ENCODE assay signal across 1 cellular context in the genomic region with DNA sequence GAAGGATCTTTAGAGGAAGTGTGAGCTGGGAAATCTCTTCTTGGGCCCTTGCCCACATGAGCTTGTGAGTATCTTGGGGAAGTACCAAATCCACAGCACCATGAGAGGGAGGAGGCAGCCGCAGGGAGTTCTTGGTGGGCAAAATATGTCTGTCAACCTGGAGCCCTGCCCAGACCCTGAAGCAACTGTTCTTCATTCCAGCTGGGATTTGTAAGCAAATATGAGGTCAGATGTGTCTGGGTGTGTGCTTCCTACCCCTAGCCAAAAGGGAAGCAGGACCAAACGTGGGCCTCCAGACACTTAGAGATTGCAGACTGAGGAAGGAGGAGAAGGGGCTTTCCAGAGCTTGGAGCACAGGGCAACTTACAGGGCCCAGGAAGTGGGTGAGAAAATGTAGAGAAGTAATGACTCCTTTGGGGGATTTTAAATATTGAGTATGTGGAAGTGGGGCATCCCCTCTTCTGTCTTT.
TF ChIP-seq lines count a peak whose summit lies in the region.

No MANE protein-coding gene starts in this region.

TF ChIP-seq in GM12878, 131 proteins besides CTCF, POLR2A, EP300 and RAD21:
- no peak for TF ChIP-seq BCL11A (IDR thresholded peaks at IDR 0.05; ENCODE audit: low read depth, low read length)
- TF ChIP-seq NBN (IDR thresholded peaks at IDR 0.05): 0 out of 2 replicates have a peak, but pooled peaks have one; percentile 11
- TF ChIP-seq NR2C1 (IDR thresholded peaks at IDR 0.05): no peak
- TF ChIP-seq MYC (IDR thresholded peaks at IDR 0.05; ENCODE audit: insufficient read depth, insufficient read length, insufficient replicate concordance, low read length, severe bottlenecking): no peak
- no peak for TF ChIP-seq TARDBP (IDR thresholded peaks at IDR 0.05; ENCODE audit: borderline replicate concordance)
- TF ChIP-seq, protein P1, sequence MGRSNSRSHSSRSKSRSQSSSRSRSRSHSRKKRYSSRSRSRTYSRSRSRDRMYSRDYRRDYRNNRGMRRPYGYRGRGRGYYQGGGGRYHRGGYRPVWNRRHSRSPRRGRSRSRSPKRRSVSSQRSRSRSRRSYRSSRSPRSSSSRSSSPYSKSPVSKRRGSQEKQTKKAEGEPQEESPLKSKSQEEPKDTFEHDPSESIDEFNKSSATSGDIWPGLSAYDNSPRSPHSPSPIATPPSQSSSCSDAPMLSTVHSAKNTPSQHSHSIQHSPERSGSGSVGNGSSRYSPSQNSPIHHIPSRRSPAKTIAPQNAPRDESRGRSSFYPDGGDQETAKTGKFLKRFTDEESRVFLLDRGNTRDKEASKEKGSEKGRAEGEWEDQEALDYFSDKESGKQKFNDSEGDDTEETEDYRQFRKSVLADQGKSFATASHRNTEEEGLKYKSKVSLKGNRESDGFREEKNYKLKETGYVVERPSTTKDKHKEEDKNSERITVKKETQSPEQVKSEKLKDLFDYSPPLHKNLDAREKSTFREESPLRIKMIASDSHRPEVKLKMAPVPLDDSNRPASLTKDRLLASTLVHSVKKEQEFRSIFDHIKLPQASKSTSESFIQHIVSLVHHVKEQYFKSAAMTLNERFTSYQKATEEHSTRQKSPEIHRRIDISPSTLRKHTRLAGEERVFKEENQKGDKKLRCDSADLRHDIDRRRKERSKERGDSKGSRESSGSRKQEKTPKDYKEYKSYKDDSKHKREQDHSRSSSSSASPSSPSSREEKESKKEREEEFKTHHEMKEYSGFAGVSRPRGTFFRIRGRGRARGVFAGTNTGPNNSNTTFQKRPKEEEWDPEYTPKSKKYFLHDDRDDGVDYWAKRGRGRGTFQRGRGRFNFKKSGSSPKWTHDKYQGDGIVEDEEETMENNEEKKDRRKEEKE (IDR thresholded peaks at IDR 0.05): no peak
- TF ChIP-seq DPF2 (IDR thresholded peaks at IDR 0.05): peak; percentile 27; the same call in 1 of the 2 replicates
- no peak for TF ChIP-seq EGR1 (IDR thresholded peaks at IDR 0.05; ENCODE audit: borderline replicate concordance in 1 of 2, low read depth in 2 of 2, low read length in 2 of 2)
- peak; percentile 77 for TF ChIP-seq IKZF1 (conservative IDR thresholded peaks at IDR 0.05)
- 0 out of 2 replicates have a peak, but pooled peaks have one; percentile 10 for TF ChIP-seq MTA2 (IDR thresholded peaks at IDR 0.05; ENCODE audit: low read depth)
- TF ChIP-seq, protein P2, sequence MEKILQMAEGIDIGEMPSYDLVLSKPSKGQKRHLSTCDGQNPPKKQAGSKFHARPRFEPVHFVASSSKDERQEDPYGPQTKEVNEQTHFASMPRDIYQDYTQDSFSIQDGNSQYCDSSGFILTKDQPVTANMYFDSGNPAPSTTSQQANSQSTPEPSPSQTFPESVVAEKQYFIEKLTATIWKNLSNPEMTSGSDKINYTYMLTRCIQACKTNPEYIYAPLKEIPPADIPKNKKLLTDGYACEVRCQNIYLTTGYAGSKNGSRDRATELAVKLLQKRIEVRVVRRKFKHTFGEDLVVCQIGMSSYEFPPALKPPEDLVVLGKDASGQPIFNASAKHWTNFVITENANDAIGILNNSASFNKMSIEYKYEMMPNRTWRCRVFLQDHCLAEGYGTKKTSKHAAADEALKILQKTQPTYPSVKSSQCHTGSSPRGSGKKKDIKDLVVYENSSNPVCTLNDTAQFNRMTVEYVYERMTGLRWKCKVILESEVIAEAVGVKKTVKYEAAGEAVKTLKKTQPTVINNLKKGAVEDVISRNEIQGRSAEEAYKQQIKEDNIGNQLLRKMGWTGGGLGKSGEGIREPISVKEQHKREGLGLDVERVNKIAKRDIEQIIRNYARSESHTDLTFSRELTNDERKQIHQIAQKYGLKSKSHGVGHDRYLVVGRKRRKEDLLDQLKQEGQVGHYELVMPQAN (conservative IDR thresholded peaks at IDR 0.05): no peak
- TF ChIP-seq, protein P3, sequence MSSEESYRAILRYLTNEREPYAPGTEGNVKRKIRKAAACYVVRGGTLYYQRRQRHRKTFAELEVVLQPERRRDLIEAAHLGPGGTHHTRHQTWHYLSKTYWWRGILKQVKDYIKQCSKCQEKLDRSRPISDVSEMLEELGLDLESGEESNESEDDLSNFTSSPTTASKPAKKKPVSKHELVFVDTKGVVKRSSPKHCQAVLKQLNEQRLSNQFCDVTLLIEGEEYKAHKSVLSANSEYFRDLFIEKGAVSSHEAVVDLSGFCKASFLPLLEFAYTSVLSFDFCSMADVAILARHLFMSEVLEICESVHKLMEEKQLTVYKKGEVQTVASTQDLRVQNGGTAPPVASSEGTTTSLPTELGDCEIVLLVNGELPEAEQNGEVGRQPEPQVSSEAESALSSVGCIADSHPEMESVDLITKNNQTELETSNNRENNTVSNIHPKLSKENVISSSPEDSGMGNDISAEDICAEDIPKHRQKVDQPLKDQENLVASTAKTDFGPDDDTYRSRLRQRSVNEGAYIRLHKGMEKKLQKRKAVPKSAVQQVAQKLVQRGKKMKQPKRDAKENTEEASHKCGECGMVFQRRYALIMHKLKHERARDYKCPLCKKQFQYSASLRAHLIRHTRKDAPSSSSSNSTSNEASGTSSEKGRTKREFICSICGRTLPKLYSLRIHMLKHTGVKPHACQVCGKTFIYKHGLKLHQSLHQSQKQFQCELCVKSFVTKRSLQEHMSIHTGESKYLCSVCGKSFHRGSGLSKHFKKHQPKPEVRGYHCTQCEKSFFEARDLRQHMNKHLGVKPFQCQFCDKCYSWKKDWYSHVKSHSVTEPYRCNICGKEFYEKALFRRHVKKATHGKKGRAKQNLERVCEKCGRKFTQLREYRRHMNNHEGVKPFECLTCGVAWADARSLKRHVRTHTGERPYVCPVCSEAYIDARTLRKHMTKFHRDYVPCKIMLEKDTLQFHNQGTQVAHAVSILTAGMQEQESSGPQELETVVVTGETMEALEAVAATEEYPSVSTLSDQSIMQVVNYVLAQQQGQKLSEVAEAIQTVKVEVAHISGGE (CRISPR knock-in tag; IDR thresholded peaks at IDR 0.05): no peak
- TF ChIP-seq, protein P4, sequence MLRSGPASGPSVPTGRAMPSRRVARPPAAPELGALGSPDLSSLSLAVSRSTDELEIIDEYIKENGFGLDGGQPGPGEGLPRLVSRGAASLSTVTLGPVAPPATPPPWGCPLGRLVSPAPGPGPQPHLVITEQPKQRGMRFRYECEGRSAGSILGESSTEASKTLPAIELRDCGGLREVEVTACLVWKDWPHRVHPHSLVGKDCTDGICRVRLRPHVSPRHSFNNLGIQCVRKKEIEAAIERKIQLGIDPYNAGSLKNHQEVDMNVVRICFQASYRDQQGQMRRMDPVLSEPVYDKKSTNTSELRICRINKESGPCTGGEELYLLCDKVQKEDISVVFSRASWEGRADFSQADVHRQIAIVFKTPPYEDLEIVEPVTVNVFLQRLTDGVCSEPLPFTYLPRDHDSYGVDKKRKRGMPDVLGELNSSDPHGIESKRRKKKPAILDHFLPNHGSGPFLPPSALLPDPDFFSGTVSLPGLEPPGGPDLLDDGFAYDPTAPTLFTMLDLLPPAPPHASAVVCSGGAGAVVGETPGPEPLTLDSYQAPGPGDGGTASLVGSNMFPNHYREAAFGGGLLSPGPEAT (IDR thresholded peaks at IDR 0.05; ENCODE audit: low read depth): peak; percentile 80
- no peak for TF ChIP-seq ZZZ3 (IDR thresholded peaks at IDR 0.05; ENCODE audit: control insufficient read depth, insufficient read length, low read depth)
- no peak for TF ChIP-seq EZH2 (IDR thresholded peaks at IDR 0.05; ENCODE audit: borderline replicate concordance, control insufficient read depth, low read depth, low read length)
- TF ChIP-seq, protein P5, sequence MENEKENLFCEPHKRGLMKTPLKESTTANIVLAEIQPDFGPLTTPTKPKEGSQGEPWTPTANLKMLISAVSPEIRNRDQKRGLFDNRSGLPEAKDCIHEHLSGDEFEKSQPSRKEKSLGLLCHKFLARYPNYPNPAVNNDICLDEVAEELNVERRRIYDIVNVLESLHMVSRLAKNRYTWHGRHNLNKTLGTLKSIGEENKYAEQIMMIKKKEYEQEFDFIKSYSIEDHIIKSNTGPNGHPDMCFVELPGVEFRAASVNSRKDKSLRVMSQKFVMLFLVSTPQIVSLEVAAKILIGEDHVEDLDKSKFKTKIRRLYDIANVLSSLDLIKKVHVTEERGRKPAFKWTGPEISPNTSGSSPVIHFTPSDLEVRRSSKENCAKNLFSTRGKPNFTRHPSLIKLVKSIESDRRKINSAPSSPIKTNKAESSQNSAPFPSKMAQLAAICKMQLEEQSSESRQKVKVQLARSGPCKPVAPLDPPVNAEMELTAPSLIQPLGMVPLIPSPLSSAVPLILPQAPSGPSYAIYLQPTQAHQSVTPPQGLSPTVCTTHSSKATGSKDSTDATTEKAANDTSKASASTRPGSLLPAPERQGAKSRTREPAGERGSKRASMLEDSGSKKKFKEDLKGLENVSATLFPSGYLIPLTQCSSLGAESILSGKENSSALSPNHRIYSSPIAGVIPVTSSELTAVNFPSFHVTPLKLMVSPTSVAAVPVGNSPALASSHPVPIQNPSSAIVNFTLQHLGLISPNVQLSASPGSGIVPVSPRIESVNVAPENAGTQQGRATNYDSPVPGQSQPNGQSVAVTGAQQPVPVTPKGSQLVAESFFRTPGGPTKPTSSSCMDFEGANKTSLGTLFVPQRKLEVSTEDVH (IDR thresholded peaks at IDR 0.05; ENCODE audit: low read depth, partially characterized antibody): no peak
- no peak for TF ChIP-seq SIN3A (IDR thresholded peaks at IDR 0.05; ENCODE audit: low read depth, low read length)
- TF ChIP-seq, protein P6, sequence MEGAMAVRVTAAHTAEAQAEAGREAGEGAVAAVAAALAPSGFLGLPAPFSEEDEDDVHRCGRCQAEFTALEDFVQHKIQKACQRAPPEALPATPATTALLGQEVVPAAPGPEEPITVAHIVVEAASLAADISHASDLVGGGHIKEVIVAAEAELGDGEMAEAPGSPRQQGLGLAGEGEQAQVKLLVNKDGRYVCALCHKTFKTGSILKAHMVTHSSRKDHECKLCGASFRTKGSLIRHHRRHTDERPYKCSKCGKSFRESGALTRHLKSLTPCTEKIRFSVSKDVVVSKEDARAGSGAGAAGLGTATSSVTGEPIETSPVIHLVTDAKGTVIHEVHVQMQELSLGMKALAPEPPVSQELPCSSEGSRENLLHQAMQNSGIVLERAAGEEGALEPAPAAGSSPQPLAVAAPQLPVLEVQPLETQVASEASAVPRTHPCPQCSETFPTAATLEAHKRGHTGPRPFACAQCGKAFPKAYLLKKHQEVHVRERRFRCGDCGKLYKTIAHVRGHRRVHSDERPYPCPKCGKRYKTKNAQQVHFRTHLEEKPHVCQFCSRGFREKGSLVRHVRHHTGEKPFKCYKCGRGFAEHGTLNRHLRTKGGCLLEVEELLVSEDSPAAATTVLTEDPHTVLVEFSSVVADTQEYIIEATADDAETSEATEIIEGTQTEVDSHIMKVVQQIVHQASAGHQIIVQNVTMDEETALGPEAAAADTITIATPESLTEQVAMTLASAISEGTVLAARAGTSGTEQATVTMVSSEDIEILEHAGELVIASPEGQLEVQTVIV (IDR thresholded peaks at IDR 0.05; ENCODE audit: borderline replicate concordance, partially characterized antibody): no peak
- TF ChIP-seq IKZF2 (IDR thresholded peaks at IDR 0.05): peak; percentile 64 to 67
- TF ChIP-seq ZSCAN29 (IDR thresholded peaks at IDR 0.05): no peak
- TF ChIP-seq SMC3 (IDR thresholded peaks at IDR 0.05; ENCODE audit: borderline replicate concordance, low read length): no peak
- TF ChIP-seq SPI1 (IDR thresholded peaks at IDR 0.05; ENCODE audit: borderline replicate concordance, insufficient read depth, low read depth, low read length): 0 out of 2 replicates have a peak, but pooled peaks have one; percentile 18
- TF ChIP-seq ETV6 (conservative IDR thresholded peaks at IDR 0.05 in 1 of 2, IDR thresholded peaks at IDR 0.05 in 1 of 2; ENCODE audit: borderline replicate concordance in 1 of 2, low read depth in 1 of 2): no peak
- peak; percentile 71 for TF ChIP-seq EED (IDR thresholded peaks at IDR 0.05; ENCODE audit: low read depth)
